15 cellular contexts compared by ENCODE assay signal in genomic region chr5:157549954-157550549, GRCh38. TPM values are rescaled to one million over a fixed set of nuclear protein-coding genes. Genes with fewer than 3 reads are reported as not detected.
DNase-seq lines count a peak whose midpoint lies in the region; ATAC-seq, FAIRE-seq and TF ChIP-seq lines count a peak whose summit lies in the region.
"Had no signal": no experiment of that assay in that cellular context is flagged by ENCODE, and none has a peak within 500 bp of the region (broad histone marks: within the 10 kb centered on the region; RNA-seq: fewer than 3 reads in every experiment).

No MANE protein-coding gene starts in this region.

- H3K4me2 ChIP-seq in astrocyte (ENCODE audit: low read length) = peak overlapping the region; percentile 86

- H3K9ac ChIP-seq in astrocyte (ENCODE audit: low read length) (peak overlapping the region; percentile 78), muscle layer of colon (ENCODE audit: low read length) (peak overlapping the region; percentile 15)

- peaks cover 78 to 93% (median 86%) of the 10 kb centered on the region in 4 donors for H3K4me1 Mint-ChIP-seq in CD4-positive, alpha-beta memory T cell
- H3K4me1 Mint-ChIP-seq in astrocyte (ENCODE audit: low read depth, unreplicated experiment) = peaks cover 55% of the 10 kb centered on the region

- no peak overlapping the region for H2AFZ ChIP-seq in astrocyte (ENCODE audit: low read depth, low read length)

- peaks cover 73% of the 10 kb centered on the region for H4K20me1 ChIP-seq in astrocyte (ENCODE audit: insufficient read depth, low read length)

- no peaks in the 10 kb centered on the region for H3K9me3 ChIP-seq in CD4-positive, alpha-beta memory T cell (ENCODE audit: control insufficient read depth in 1 of 2, low read length in 2 of 2)
- H3K9me3 ChIP-seq in astrocyte (ENCODE audit: insufficient read depth, low read depth, low read length) (no peaks in the 10 kb centered on the region), muscle layer of colon (ENCODE audit: low read length) (no peaks in the 10 kb centered on the region)
- H3K9me3 ChIP-seq: lower lobe of right lung had no signal

- peaks cover 100% of the 10 kb centered on the region for H3K79me2 ChIP-seq in astrocyte (ENCODE audit: insufficient read depth, low read length)

- CTCF ChIA-PET in CD4-positive, alpha-beta memory T cell (lab: Charles Lee; ENCODE audit: partially characterized antibody) = interaction anchor here (0.7 to 2.0 kb wide), 5 partner anchors 8 to 167 kb away, joined by 3 to 7 read pairs (median 3); no protein-coding TSS in a partner anchor

- peaks cover 0 to 2% (median 0%) of the 10 kb centered on the region in 8 donors for H3K9me3 Mint-ChIP-seq in CD4-positive, alpha-beta memory T cell
- H3K9me3 Mint-ChIP-seq in astrocyte (ENCODE audit: unreplicated experiment) = no peaks in the 10 kb centered on the region
- H3K9me3 Mint-ChIP-seq: activated CD8-positive, alpha-beta T cell treated with anti-CD3 and anti-CD28 coated beads for 36 hours had no signal

- peak overlapping the region; percentile 17 to 91 (median 78) for H3K4me3 Mint-ChIP-seq in CD4-positive, alpha-beta memory T cell
- H3K4me3 Mint-ChIP-seq in astrocyte (ENCODE audit: unreplicated experiment) = peak overlapping the region; percentile 1
- H3K4me3 Mint-ChIP-seq: activated CD8-positive, alpha-beta T cell treated with anti-CD3 and anti-CD28 coated beads for 36 hours; activated naive CD8-positive, alpha-beta T cell treated with anti-CD3 and anti-CD28 coated beads, Interleukin-2, amount 10 ng/mL, durations not matched to agents 7 days and 5 days had no signal

- peak; percentile 43 for FAIRE-seq in astrocyte (lab: Jason Lieb, UNC)
- FAIRE-seq: HTR-8/SVneo had no signal

- ATAC-seq in HG03280 (IDR thresholded peaks at IDR 0.05; ENCODE audit: unreplicated experiment) (no peak), GM21381 (IDR thresholded peaks at IDR 0.05; ENCODE audit: unreplicated experiment) (no peak)
- ATAC-seq: activated CD8-positive, alpha-beta T cell treated with anti-CD3 and anti-CD28 coated beads for 36 hours; lower lobe of right lung had no signal

- POLR2A ChIA-PET in CD4-positive, alpha-beta memory T cell (lab: Charles Lee; ENCODE audit: partially characterized antibody) = interaction anchor here (1.0 to 4.3 kb wide), 9 partner anchors 10 to 276 kb away, joined by 3 to 60 read pairs (median 6); partner anchors contain the start of genes ADAM19 and SOX30

- H3K4me3 ChIP-seq in CD4-positive, alpha-beta memory T cell (ENCODE audit: low read length in 2 of 2) = no peak overlapping the region
- H3K4me3 ChIP-seq in astrocyte (ENCODE audit: insufficient read depth, low read depth, low read length) = no peak overlapping the region
- H3K4me3 ChIP-seq in muscle layer of colon (ENCODE audit: low read depth in 1 of 2, low read length in 2 of 2) = no peak overlapping the region
- H3K4me3 ChIP-seq: lower lobe of right lung had no signal

- H3K27me3 ChIP-seq in CD4-positive, alpha-beta memory T cell (ENCODE audit: insufficient read depth, low read length) = no peaks in the 10 kb centered on the region
- H3K27me3 ChIP-seq in astrocyte (ENCODE audit: insufficient read depth, low read length) (no peaks in the 10 kb centered on the region), muscle layer of colon (ENCODE audit: control insufficient read depth in 1 of 2, insufficient read depth in 2 of 2, low read length in 2 of 2) (no peaks in the 10 kb centered on the region)

- H3K27ac Mint-ChIP-seq in CD4-positive, alpha-beta memory T cell = peak overlapping the region; percentile 93 to 98 (median 96)
- peak overlapping the region; percentile 88 for H3K27ac Mint-ChIP-seq in astrocyte (ENCODE audit: unreplicated experiment)
- H3K27ac Mint-ChIP-seq: activated CD8-positive, alpha-beta T cell treated with anti-CD3 and anti-CD28 coated beads for 36 hours had no signal

- H3K36me3 ChIP-seq in CD4-positive, alpha-beta memory T cell (ENCODE audit: insufficient read depth, low read length) = no peaks in the 10 kb centered on the region
- peaks cover 24% of the 10 kb centered on the region for H3K36me3 ChIP-seq in astrocyte (ENCODE audit: insufficient read depth, low read length)
- no peaks in the 10 kb centered on the region for H3K36me3 ChIP-seq in muscle layer of colon (ENCODE audit: insufficient read depth, low read length)
- H3K36me3 ChIP-seq: lower lobe of right lung had no signal

- H3K36me3 Mint-ChIP-seq in CD4-positive, alpha-beta memory T cell = peaks cover 18 to 34% of the 10 kb centered on the region in 2 donors
- peaks cover 29% of the 10 kb centered on the region for H3K36me3 Mint-ChIP-seq in astrocyte (ENCODE audit: low read depth, unreplicated experiment)

- no peaks in the 10 kb centered on the region for H3K27me3 Mint-ChIP-seq in CD4-positive, alpha-beta memory T cell
- no peaks in the 10 kb centered on the region for H3K27me3 Mint-ChIP-seq in astrocyte (ENCODE audit: low read depth, unreplicated experiment)
- H3K27me3 Mint-ChIP-seq: activated CD8-positive, alpha-beta T cell treated with anti-CD3 and anti-CD28 coated beads for 36 hours had no signal

- peak overlapping the region; percentile 44 for H3K27ac ChIP-seq in CD4-positive, alpha-beta memory T cell (ENCODE audit: low read depth, low read length)
- H3K27ac ChIP-seq in astrocyte (ENCODE audit: low read depth, low read length) = peak overlapping the region; percentile 97
- H3K27ac ChIP-seq in muscle layer of colon (ENCODE audit: low read depth, low read length) = peak overlapping the region; percentile 67
- H3K27ac ChIP-seq: lower lobe of right lung had no signal

- no peak for DNase-seq in CD4-positive, alpha-beta memory T cell
- DNase-seq in HT1080 (ENCODE audit: low read depth) (peak; percentile 75), astrocyte (ENCODE audit: low read depth) (no peak), NCI-H2171 (lab: John Stamatoyannopoulos, UW) (no peak), NCI-H2081 treated with DMSO at 0.1 percent for 48 hours (lab: John Stamatoyannopoulos, UW) (no peak)
- DNase-seq: activated CD8-positive, alpha-beta T cell treated with anti-CD3 and anti-CD28 coated beads for 36 hours; activated naive CD8-positive, alpha-beta T cell treated with anti-CD3 and anti-CD28 coated beads, Interleukin-2, amount 10 ng/mL, durations not matched to agents 7 days and 5 days; lower lobe of right lung; NCI-H1436; NCI-H82; stimulated activated CD4-positive, alpha-beta T cell treated with anti-CD3 and anti-CD28 coated beads, Interleukin-4, amount 100 ng/mL, for 24 hours had no signal

- TF ChIP-seq CTCF in astrocyte (IDR thresholded peaks at IDR 0.05; ENCODE audit: insufficient read depth, low read depth, low read length) = no peak

- peaks cover 100% of the 10 kb centered on the region for H3K4me1 ChIP-seq in CD4-positive, alpha-beta memory T cell (ENCODE audit: insufficient read depth, low read length)
- peaks cover 66% of the 10 kb centered on the region for H3K4me1 ChIP-seq in astrocyte (ENCODE audit: insufficient read depth, low read length)
- H3K4me1 ChIP-seq in muscle layer of colon (ENCODE audit: insufficient read depth, low read length) = peaks cover 75% of the 10 kb centered on the region

- intact Hi-C loops in CD4-positive, alpha-beta memory T cell (cut with micrococcal nuclease) = loop anchor here (1.0 to 10.0 kb wide), 2 partner anchors 9 to 395 kb away; no protein-coding TSS in a partner anchor

RNA-seq across cellular contexts. Expression of gene ADAM19, which starts 25.5 kb away (rescaled TPM):
- 10 to 100 TPM; 31.5 to 33.9 TPM for total RNA-seq in CD4-positive, alpha-beta memory T cell
- polyA plus RNA-seq in CD4-positive, alpha-beta memory T cell = 10 to 100 TPM in 1 of 2 donors, 1 to 10 TPM in 1; 1.9 to 24.4 TPM
- total RNA-seq in HT1080 (2014; rRNA removed; shearing (Covaris generic)) = 33.5 and 45.6 TPM in 2 replicates
- polyA plus RNA-seq in HT1080 (2015; cell fraction: cytosol; rRNA removed) = 87.0 and 101 TPM in 2 replicates
- polyA plus RNA-seq in HT1080 (2015; cell fraction: nucleus; rRNA removed) = 132 and 136 TPM in 2 replicates
- total RNA-seq in astrocyte = 316 and 332 TPM in 2 replicates

Comparison
In these comparisons a context has a peak if more than half of its experiments do, and no peak if none do; other contexts are left out.
1. H3K27ac ChIP-seq: peak in every context shown above with its lines; median percentile 97 in astrocyte; 67 in muscle layer of colon; 44 in CD4-positive, alpha-beta memory T cell.